26 cellular contexts compared by ENCODE assay signal in the genomic region with DNA sequence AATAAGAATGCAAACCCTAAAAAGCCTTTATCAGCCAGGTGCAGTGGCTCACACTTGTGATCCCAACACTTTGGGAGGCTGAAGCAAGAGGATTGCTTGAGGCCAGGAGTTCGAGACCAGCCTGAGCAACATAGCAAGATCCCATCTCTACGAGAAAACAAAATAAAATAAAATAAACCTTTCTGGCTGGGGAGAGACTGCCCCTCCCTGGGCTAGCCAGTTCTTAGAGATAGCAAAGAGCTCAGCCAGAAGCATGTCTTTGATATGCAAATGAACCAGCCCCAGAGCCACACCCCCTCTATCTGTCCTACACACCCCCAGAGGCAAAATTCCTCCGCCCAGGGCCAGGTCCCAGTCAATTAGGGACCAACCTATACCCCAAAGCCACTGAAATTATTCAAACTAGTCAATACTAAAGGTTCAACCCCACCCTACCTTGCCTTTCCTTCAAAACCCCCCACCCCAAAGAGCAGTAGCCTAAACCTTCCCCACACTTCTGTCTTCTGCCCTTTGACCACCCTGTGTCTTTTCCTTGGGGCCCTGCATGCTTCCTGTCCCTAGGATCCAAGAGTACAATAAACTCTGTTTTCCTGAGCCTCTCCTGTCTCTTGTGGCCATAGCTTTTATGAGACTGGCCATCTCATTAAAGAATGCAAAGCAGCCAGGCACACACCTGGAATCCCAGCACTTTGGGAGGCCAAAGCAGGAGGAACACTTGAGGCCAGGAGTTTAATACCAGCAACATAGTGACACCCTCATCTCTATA. TPM values are rescaled to one million over a fixed set of nuclear protein-coding genes. Genes with fewer than 3 reads are reported as not detected.
A peak's percentile ranks its signal among the peaks of the same experiment; 100 is the strongest.
DNase-seq lines count a peak whose midpoint lies in the region; ATAC-seq and TF ChIP-seq lines count a peak whose summit lies in the region.
"Had no signal": no experiment of that assay in that cellular context is flagged by ENCODE, and none has a peak within 500 bp of the region (broad histone marks: within the 10 kb centered on the region; RNA-seq: fewer than 3 reads in every experiment).

No MANE protein-coding gene starts in this region.

- CTCF ChIA-PET in WTC11 (lab: Charles Lee): interaction anchor here (1.0 to 1.3 kb wide), 3 partner anchors 24 to 157 kb away, joined by 3 to 5 read pairs (median 3); partner anchors contain the start of gene BCL9L

- POLR2A ChIA-PET in WTC11 (lab: Charles Lee): interaction anchor here (1.2 kb wide), 1 partner anchor 66 kb away, joined by 3 read pairs; no protein-coding TSS in a partner anchor
- POLR2A ChIA-PET in naive thymus-derived CD8-positive, alpha-beta T cell (lab: Charles Lee): no interaction called here

- DNase-seq in NCI-H526 (lab: John Stamatoyannopoulos, UW): peak; percentile 74 to 78
- peak; percentile 60 for DNase-seq in WTC11 (ENCODE audit: low spot score)
- no peak for DNase-seq in NCI-H1436 treated with DMSO at 0.1 percent for 48 hours (lab: John Stamatoyannopoulos, UW)
- no peak for DNase-seq in naive thymus-derived CD8-positive, alpha-beta T cell
- DNase-seq: activated CD4-positive, alpha-beta memory T cell treated with anti-CD3 and anti-CD28 coated beads for 36 hours; activated CD8-positive, alpha-beta memory T cell treated with anti-CD3 and anti-CD28 coated beads, Interleukin-2, amount 50 U/mL, for 48 hours; activated naive CD8-positive, alpha-beta T cell treated with anti-CD3 and anti-CD28 coated beads for 36 hours; CD4-positive, alpha-beta T cell; DMS 273 treated with DMSO at 0.1 percent for 48 hours; foreskin melanocyte; Kasumi-1; NCI-H1694 treated with DMSO at 0.1 percent for 48 hours; NCI-H2171; NCI-H524; RPMI8226; sigmoid colon; SK-N-SH; WERI-Rb-1 had no signal

- no peaks in the 10 kb centered on the region for H3K9me3 Mint-ChIP-seq in WTC11
- H3K9me3 Mint-ChIP-seq in stimulated activated memory B cell treated with anti-CD40 and anti-IgM and Interleukin-4, amounts not matched to agents 10 μg/mL and 1 μg/mL and 100 μg/mL, for 72 hours: no peaks in the 10 kb centered on the region
- H3K9me3 Mint-ChIP-seq in naive thymus-derived CD8-positive, alpha-beta T cell: no peaks in the 10 kb centered on the region
- H3K9me3 Mint-ChIP-seq: activated CD4-positive, alpha-beta memory T cell treated with anti-CD3 and anti-CD28 coated beads for 36 hours; activated naive CD8-positive, alpha-beta T cell treated with anti-CD3 and anti-CD28 coated beads for 36 hours; activated T-helper 2 cell treated with anti-CD3 and anti-CD28 coated beads, Interferon-gamma antibody, Interleukin-2, Interleukin-4, amounts not matched to agents 10 μg/mL and 5 μg/mL and 100 μg/mL, durations not matched to agents 14 hours and 24 hours and 36 hours; CD4-positive, alpha-beta T cell; neural crest cell had no signal

- H3K36me3 ChIP-seq in iPS-15b (ENCODE audit: control insufficient read depth, insufficient read depth, low read length): no peaks in the 10 kb centered on the region
- H3K36me3 ChIP-seq: sigmoid colon, WERI-Rb-1 had no signal

- ATAC-seq in WTC11 (peak; percentile 96), GM21529 (IDR thresholded peaks at IDR 0.05; ENCODE audit: unreplicated experiment) (no peak)
- no peak for ATAC-seq in stimulated activated memory B cell treated with anti-CD40 and anti-IgM and Interleukin-4, amounts not matched to agents 10 μg/mL and 1 μg/mL and 100 μg/mL, for 72 hours
- no peak for ATAC-seq in naive thymus-derived CD8-positive, alpha-beta T cell

- TF ChIP-seq CTCF in WTC11 (IDR thresholded peaks at IDR 0.05): no peak

- no peak overlapping the region for H3K4me3 ChIP-seq in iPS-15b (ENCODE audit: low read depth, low read length)
- H3K4me3 ChIP-seq: sigmoid colon had no signal

- H3K27me3 Mint-ChIP-seq in WTC11 (ENCODE audit: low read depth): peaks cover 8% of the 10 kb centered on the region
- H3K27me3 Mint-ChIP-seq in stimulated activated memory B cell treated with anti-CD40 and anti-IgM and Interleukin-4, amounts not matched to agents 10 μg/mL and 1 μg/mL and 100 μg/mL, for 72 hours: no peaks in the 10 kb centered on the region
- H3K27me3 Mint-ChIP-seq in naive thymus-derived CD8-positive, alpha-beta T cell: no peaks in the 10 kb centered on the region
- H3K27me3 Mint-ChIP-seq: activated CD4-positive, alpha-beta memory T cell treated with anti-CD3 and anti-CD28 coated beads for 36 hours; activated naive CD8-positive, alpha-beta T cell treated with anti-CD3 and anti-CD28 coated beads for 36 hours; CD4-positive, alpha-beta T cell; stimulated activated naive CD8-positive, alpha-beta T cell treated with anti-CD3 and anti-CD28 coated beads, Interleukin-15, Interleukin-2, amounts not matched to agents 100 ng/mL and 50 ng/mL, for 24 hours had no signal

- no peaks in the 10 kb centered on the region for H3K4me1 ChIP-seq in iPS-15b (ENCODE audit: control insufficient read depth, insufficient read depth, low read length)

- no peaks in the 10 kb centered on the region for H3K36me3 Mint-ChIP-seq in WTC11
- H3K36me3 Mint-ChIP-seq in stimulated activated memory B cell treated with anti-CD40 and anti-IgM and Interleukin-4, amounts not matched to agents 10 μg/mL and 1 μg/mL and 100 μg/mL, for 72 hours: no peaks in the 10 kb centered on the region
- H3K36me3 Mint-ChIP-seq in naive thymus-derived CD8-positive, alpha-beta T cell: no peaks in the 10 kb centered on the region
- H3K36me3 Mint-ChIP-seq: activated CD4-positive, alpha-beta memory T cell treated with anti-CD3 and anti-CD28 coated beads for 36 hours; activated naive CD8-positive, alpha-beta T cell treated with anti-CD3 and anti-CD28 coated beads for 36 hours had no signal

- H3K9me3 ChIP-seq in iPS-15b (ENCODE audit: control insufficient read depth, insufficient read depth, low read length): no peaks in the 10 kb centered on the region
- H3K9me3 ChIP-seq: sigmoid colon, SK-N-SH had no signal

- no peaks in the 10 kb centered on the region for H3K27me3 ChIP-seq in iPS-15b (ENCODE audit: control insufficient read depth, insufficient read depth, low read length)
- H3K27me3 ChIP-seq: sigmoid colon had no signal

- H3K27ac Mint-ChIP-seq in WTC11: no peak overlapping the region
- H3K27ac Mint-ChIP-seq in stimulated activated memory B cell treated with anti-CD40 and anti-IgM and Interleukin-4, amounts not matched to agents 10 μg/mL and 1 μg/mL and 100 μg/mL, for 72 hours: peak overlapping the region; percentile 10
- H3K27ac Mint-ChIP-seq in naive thymus-derived CD8-positive, alpha-beta T cell: peak overlapping the region in 1 of 10 donors; percentile 81
- H3K27ac Mint-ChIP-seq: activated naive CD8-positive, alpha-beta T cell treated with anti-CD3 and anti-CD28 coated beads for 36 hours; CD4-positive, alpha-beta T cell; stimulated activated naive CD8-positive, alpha-beta T cell treated with anti-CD3 and anti-CD28 coated beads, Interleukin-15, Interleukin-2, amounts not matched to agents 100 ng/mL and 50 ng/mL, for 24 hours had no signal

- H3K9ac ChIP-seq in iPS-15b (ENCODE audit: low read depth, low read length): peak overlapping the region; percentile 26
- H3K9ac ChIP-seq: SK-N-SH had no signal

- peaks cover 10% of the 10 kb centered on the region for H3K4me1 Mint-ChIP-seq in WTC11
- H3K4me1 Mint-ChIP-seq in stimulated activated memory B cell treated with anti-CD40 and anti-IgM and Interleukin-4, amounts not matched to agents 10 μg/mL and 1 μg/mL and 100 μg/mL, for 72 hours: peaks cover 42% of the 10 kb centered on the region
- peaks cover 15 to 27% (median 23%) of the 10 kb centered on the region in 4 donors for H3K4me1 Mint-ChIP-seq in naive thymus-derived CD8-positive, alpha-beta T cell

- H3K4me3 Mint-ChIP-seq in WTC11: no peak overlapping the region
- H3K4me3 Mint-ChIP-seq in stimulated activated memory B cell treated with anti-CD40 and anti-IgM and Interleukin-4, amounts not matched to agents 10 μg/mL and 1 μg/mL and 100 μg/mL, for 72 hours: no peak overlapping the region
- H3K4me3 Mint-ChIP-seq in naive thymus-derived CD8-positive, alpha-beta T cell: no peak overlapping the region
- H3K4me3 Mint-ChIP-seq: activated CD4-positive, alpha-beta memory T cell treated with anti-CD3 and anti-CD28 coated beads for 36 hours; activated naive CD8-positive, alpha-beta T cell treated with anti-CD3 and anti-CD28 coated beads for 36 hours; CD4-positive, alpha-beta T cell; neural crest cell; stimulated activated naive CD8-positive, alpha-beta T cell treated with anti-CD3 and anti-CD28 coated beads, Interleukin-15, Interleukin-2, amounts not matched to agents 100 ng/mL and 50 ng/mL, for 24 hours had no signal

TF ChIP-seq in WTC11, 78 proteins besides CTCF, POLR2A, EP300 and RAD21:
- TF ChIP-seq GRHL2 (CRISPR knock-in tag; IDR thresholded peaks at IDR 0.05; ENCODE audit: insufficient replicate concordance, severe bottlenecking) (no peak), ZNF121 (CRISPR knock-in tag; IDR thresholded peaks at IDR 0.05) (peak; percentile 71), ATF1 (CRISPR knock-in tag; IDR thresholded peaks at IDR 0.05) (no peak)
TF ChIP-seq in WTC11: peak in this region for 1.

RNA-seq across cellular contexts. Expression of gene CXCR5, which starts 37.3 kb away (rescaled TPM):
- total RNA-seq in WTC11 (2021): 0.07 TPM in 1 of 3 replicates, not detected in the others
- 1 to 10 TPM; 3.2 to 3.5 TPM for total RNA-seq in naive thymus-derived CD8-positive, alpha-beta T cell
- polyA plus RNA-seq in naive thymus-derived CD8-positive, alpha-beta T cell: under 1 TPM; 0.17 to 0.63 (median 0.29) TPM
- total RNA-seq: epithelial cell of proximal tubule, liver, neural crest cell, sigmoid colon had no signal

RNA-seq across cellular contexts. Expression of gene DDX6, which starts 55.4 kb away (rescaled TPM):
- total RNA-seq in WTC11 (2021): 151 to 167 TPM (median 166 TPM) in 3 replicates
- 100 to 1,000 TPM; 334 to 340 TPM for total RNA-seq in naive thymus-derived CD8-positive, alpha-beta T cell
- 100 to 1,000 TPM in 2 of 3 donors, 10 to 100 TPM in 1; 82.7 to 107 (median 106) TPM for polyA plus RNA-seq in naive thymus-derived CD8-positive, alpha-beta T cell

Comparison
In these comparisons a context has a peak if more than half of its experiments do, and no peak if none do; other contexts are left out.
1. DNase-seq: peak in NCI-H526 (2 of 2) and WTC11 (single experiment); none in NCI-H1436 treated with DMSO at 0.1 percent for 48 hours (single experiment) and naive thymus-derived CD8-positive, alpha-beta T cell (0 of 10).